In the genomic region with DNA sequence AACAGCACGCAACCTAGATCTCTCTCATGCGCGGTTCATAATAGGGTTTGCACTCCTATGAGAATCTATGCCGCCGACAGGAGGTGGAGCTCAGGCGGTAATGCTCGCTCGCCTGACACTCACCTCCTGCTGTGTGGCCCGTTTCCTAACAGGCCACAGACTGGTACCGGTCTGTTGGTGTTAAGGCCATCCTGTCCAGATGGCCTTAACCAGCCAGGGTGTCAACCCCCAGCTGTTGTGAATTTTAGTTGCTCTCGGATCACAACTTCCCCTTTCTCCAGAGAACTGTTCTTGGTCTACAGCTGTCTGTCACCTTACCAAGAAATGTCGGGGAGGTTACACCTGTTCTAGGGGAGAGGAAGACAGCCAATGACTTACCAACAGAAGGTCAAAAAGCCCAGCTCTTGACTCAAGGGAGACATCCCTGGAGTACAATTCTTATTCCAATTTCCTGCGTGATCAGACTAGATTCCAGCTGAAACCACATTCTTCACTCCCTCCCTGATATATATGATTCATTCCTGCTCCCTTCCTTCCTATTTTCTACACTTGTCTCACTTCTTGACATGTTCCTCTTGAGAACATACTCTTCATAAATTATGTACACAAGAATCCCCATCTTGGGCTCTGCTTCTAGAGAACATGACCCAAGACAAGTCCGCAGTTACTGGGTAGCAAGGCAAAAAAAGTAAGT, we compare ENCODE assay signal across 1 cellular context.
TF ChIP-seq lines count a peak whose summit lies in the region.

No MANE protein-coding gene starts in this region.

TF ChIP-seq in GM23338, 12 proteins besides CTCF, POLR2A, EP300 and RAD21 (continued from another document):
- TF ChIP-seq EZH2phosphoT487 (IDR thresholded peaks at IDR 0.05; ENCODE audit: unreplicated experiment) (no peak), ZNF331 (CRISPR knock-in tag; IDR thresholded peaks at IDR 0.05; ENCODE audit: low read depth) (no peak), EZH2 (IDR thresholded peaks at IDR 0.05; ENCODE audit: low read depth, unreplicated experiment) (no peak), NANOG (IDR thresholded peaks at IDR 0.05; ENCODE audit: borderline replicate concordance) (no peak), CREB1 (CRISPR knock-in tag; IDR thresholded peaks at IDR 0.05; ENCODE audit: low read depth) (no peak)
- TF ChIP-seq, protein P1, sequence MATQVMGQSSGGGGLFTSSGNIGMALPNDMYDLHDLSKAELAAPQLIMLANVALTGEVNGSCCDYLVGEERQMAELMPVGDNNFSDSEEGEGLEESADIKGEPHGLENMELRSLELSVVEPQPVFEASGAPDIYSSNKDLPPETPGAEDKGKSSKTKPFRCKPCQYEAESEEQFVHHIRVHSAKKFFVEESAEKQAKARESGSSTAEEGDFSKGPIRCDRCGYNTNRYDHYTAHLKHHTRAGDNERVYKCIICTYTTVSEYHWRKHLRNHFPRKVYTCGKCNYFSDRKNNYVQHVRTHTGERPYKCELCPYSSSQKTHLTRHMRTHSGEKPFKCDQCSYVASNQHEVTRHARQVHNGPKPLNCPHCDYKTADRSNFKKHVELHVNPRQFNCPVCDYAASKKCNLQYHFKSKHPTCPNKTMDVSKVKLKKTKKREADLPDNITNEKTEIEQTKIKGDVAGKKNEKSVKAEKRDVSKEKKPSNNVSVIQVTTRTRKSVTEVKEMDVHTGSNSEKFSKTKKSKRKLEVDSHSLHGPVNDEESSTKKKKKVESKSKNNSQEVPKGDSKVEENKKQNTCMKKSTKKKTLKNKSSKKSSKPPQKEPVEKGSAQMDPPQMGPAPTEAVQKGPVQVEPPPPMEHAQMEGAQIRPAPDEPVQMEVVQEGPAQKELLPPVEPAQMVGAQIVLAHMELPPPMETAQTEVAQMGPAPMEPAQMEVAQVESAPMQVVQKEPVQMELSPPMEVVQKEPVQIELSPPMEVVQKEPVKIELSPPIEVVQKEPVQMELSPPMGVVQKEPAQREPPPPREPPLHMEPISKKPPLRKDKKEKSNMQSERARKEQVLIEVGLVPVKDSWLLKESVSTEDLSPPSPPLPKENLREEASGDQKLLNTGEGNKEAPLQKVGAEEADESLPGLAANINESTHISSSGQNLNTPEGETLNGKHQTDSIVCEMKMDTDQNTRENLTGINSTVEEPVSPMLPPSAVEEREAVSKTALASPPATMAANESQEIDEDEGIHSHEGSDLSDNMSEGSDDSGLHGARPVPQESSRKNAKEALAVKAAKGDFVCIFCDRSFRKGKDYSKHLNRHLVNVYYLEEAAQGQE (IDR thresholded peaks at IDR 0.05; ENCODE audit: unreplicated experiment), result no peak
